18 cellular contexts compared by ENCODE assay signal in the genomic region with DNA sequence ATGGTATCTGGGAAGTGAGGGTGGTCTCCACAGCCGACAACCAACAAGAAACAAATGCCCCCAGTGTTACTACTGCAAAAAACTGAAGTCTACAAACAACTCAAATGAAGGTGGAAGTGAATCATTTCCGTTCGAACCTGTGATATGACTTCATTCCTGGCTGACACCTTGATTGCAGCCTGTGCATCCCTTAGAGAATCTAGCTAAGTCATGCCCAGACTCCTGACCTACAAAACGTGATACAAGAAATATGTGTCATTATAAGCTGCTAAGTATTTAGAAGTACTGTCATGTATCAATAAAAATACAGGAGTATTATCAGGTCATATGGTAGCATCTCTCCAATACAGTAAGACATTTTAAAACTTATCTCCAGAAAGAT.
DNase-seq lines count a peak whose midpoint lies in the region; ATAC-seq and TF ChIP-seq lines count a peak whose summit lies in the region.
"Had no signal": no experiment of that assay in that cellular context is flagged by ENCODE, and none has a peak within 500 bp of the region (broad histone marks: within the 10 kb centered on the region; RNA-seq: fewer than 3 reads in every experiment).

No MANE protein-coding gene starts in this region.

- TF ChIP-seq CTCF in RWPE1 (conservative IDR thresholded peaks at IDR 0.05; ENCODE audit: low read depth) (no peak), foreskin keratinocyte (conservative IDR thresholded peaks at IDR 0.05) (no peak), brain microvascular endothelial cell (IDR thresholded peaks at IDR 0.05; ENCODE audit: low read depth, low read length, missing control alignments) (no peak)

- in situ Hi-C loops in brain microvascular endothelial cell (cut with HindIII; ENCODE audit: low pct_ligation_motif_present, low sequenced_read_pairs) = no loop called here

- no peaks in the 10 kb centered on the region for H3K36me3 ChIP-seq in brain microvascular endothelial cell (replicated peaks)

- no peak overlapping the region for H3K4me3 ChIP-seq in brain microvascular endothelial cell (ENCODE audit: low read depth, low read length)
- H3K4me3 ChIP-seq: A549, K562 had no signal

- CTCF ChIA-PET in RWPE1 (lab: Yijun Ruan, JAX) = no interaction called here

- H3K4me1 ChIP-seq in foreskin keratinocyte = peaks cover 10% of the 10 kb centered on the region
- H3K4me1 ChIP-seq: A549 had no signal

- POLR2A ChIA-PET in RWPE1 (lab: Yijun Ruan, JAX; ENCODE audit: low non-redundant PET) = no interaction called here

- DNase-seq in Daoy (ENCODE audit: low read depth) (peak; percentile 4), HPDE6-E6E7 (ENCODE audit: extremely low spot score) (peak; percentile 39), RWPE1 (ENCODE audit: low spot score) (peak; percentile 8), foreskin keratinocyte (peak; percentile 89 to 95), DMS79 (lab: John Stamatoyannopoulos, UW) (no peak), brain microvascular endothelial cell (no peak), DMS 273 treated with DMSO at 0.1 percent for 48 hours (lab: John Stamatoyannopoulos, UW) (no peak)
- DNase-seq: GOT3, NCI-H1436, NCI-H2029, NCI-H510A treated with DMSO at 0.1 percent for 48 hours, NCI-H82, T-helper 17 cell had no signal

- H3K27ac ChIP-seq in RWPE1 = no peak overlapping the region
- H3K27ac ChIP-seq in foreskin keratinocyte = peak overlapping the region; percentile 71
- no peak overlapping the region for H3K27ac ChIP-seq in brain microvascular endothelial cell
- H3K27ac ChIP-seq: A549, C4-2B, HL-60 had no signal

- no peaks in the 10 kb centered on the region for H3K27me3 ChIP-seq in foreskin keratinocyte
- H3K27me3 ChIP-seq in brain microvascular endothelial cell (replicated peaks) = no peaks in the 10 kb centered on the region

- peak; percentile 89 for ATAC-seq in foreskin keratinocyte
- no peak for ATAC-seq in HG03108 (IDR thresholded peaks at IDR 0.05; ENCODE audit: unreplicated experiment)
- ATAC-seq: A549, K562, T-helper 17 cell had no signal

Comparison
In these comparisons a context has a peak if more than half of its experiments do, and no peak if none do; other contexts are left out.
1. DNase-seq: peak in Daoy (single experiment), HPDE6-E6E7 (single experiment), RWPE1 (single experiment) and foreskin keratinocyte (2 of 2); none in DMS79 (single experiment), brain microvascular endothelial cell (single experiment) and DMS 273 treated with DMSO at 0.1 percent for 48 hours (single experiment).